Comparison of ENCODE assay signal across 1 cellular context in genomic region chr2:70095833-70096670, GRCh38.
TF ChIP-seq lines count a peak whose summit lies in the region.

No MANE protein-coding gene starts in this region.

TF ChIP-seq in HepG2, 621 proteins besides CTCF, POLR2A, EP300 and RAD21:
- TF ChIP-seq ZNF609 (CRISPR knock-in tag; IDR thresholded peaks at IDR 0.05; ENCODE audit: borderline replicate concordance) (no peak), ZNF274 (CRISPR knock-in tag; IDR thresholded peaks at IDR 0.05) (0 out of 2 replicates have a peak, but pooled peaks have one; percentile 48), ZBTB38 (CRISPR knock-in tag; IDR thresholded peaks at IDR 0.05) (peak; percentile 54; the same call in 1 of the 2 replicates), ZNF253 (CRISPR knock-in tag; IDR thresholded peaks at IDR 0.05; ENCODE audit: borderline replicate concordance) (no peak), ZNF572 (CRISPR knock-in tag; IDR thresholded peaks at IDR 0.05) (0 out of 2 replicates have a peak, but pooled peaks have one; percentile 9)
